Comparison of ENCODE assay signal across 16 cellular contexts in genomic region chr2:43026451-43027102, GRCh38.
DNase-seq lines count a peak whose midpoint lies in the region; ATAC-seq, FAIRE-seq and TF ChIP-seq lines count a peak whose summit lies in the region.
"Had no signal": no experiment of that assay in that cellular context is flagged by ENCODE, and none has a peak within 500 bp of the region (broad histone marks: within the 10 kb centered on the region; RNA-seq: fewer than 3 reads in every experiment).

No MANE protein-coding gene starts in this region.

- TF ChIP-seq CTCF in RWPE1 (conservative IDR thresholded peaks at IDR 0.05; ENCODE audit: low read depth) (no peak), neural crest cell (conservative IDR thresholded peaks at IDR 0.05) (no peak), thyroid gland (IDR thresholded peaks at IDR 0.05) (no peak)

- peaks cover 6% of the 10 kb centered on the region for H3K36me3 Mint-ChIP-seq in neural crest cell (ENCODE audit: low read depth)

- H3K4me1 ChIP-seq in thyroid gland: peaks cover 0 to 10% of the 10 kb centered on the region in 2 donors

- no peaks in the 10 kb centered on the region for H3K9me3 Mint-ChIP-seq in neural crest cell

- 32 to 56% methylated on average over 15 to 17 of the region's 17 CpGs for WGBS in thyroid gland, 2 donors

- H3K4me3 ChIP-seq in thyroid gland (replicated peaks in 1 of 3): no peak overlapping the region
- H3K4me3 ChIP-seq: upper lobe of right lung had no signal

- peak overlapping the region; percentile 59 for H3K27ac Mint-ChIP-seq in neural crest cell (ENCODE audit: unreplicated experiment)
- H3K27ac Mint-ChIP-seq: progenitor cell of endocrine pancreas had no signal

- H3K4me3 Mint-ChIP-seq in neural crest cell: no peak overlapping the region
- H3K4me3 Mint-ChIP-seq: effector memory CD8-positive, alpha-beta T cell had no signal

- CTCF ChIA-PET in RWPE1 (lab: Yijun Ruan, JAX): no interaction called here

- DNase-seq in RWPE1 (ENCODE audit: low spot score) (no peak), left cardiac atrium (no peak), neural crest cell (ENCODE audit: low read depth, low spot score) (no peak), thyroid gland (peak; percentile 68 to 72), urothelium cell line (ENCODE audit: low spot score) (no peak), activated T-cell treated with anti-CD3 and anti-CD28 coated beads for 4 hours (no peak)
- DNase-seq: activated naive CD4-positive, alpha-beta T cell treated with Interleukin-2 at 50 U/mL for 16 hours; BE2C; effector memory CD8-positive, alpha-beta T cell; NCI-H2081 treated with DMSO at 0.1 percent for 48 hours; SW 1271; upper lobe of right lung had no signal

- no peaks in the 10 kb centered on the region for H3K27me3 Mint-ChIP-seq in neural crest cell (ENCODE audit: low read depth)
- H3K27me3 Mint-ChIP-seq: progenitor cell of endocrine pancreas had no signal

- FAIRE-seq in urothelium cell line (lab: Jason Lieb, UNC): no peak
- FAIRE-seq: bronchial epithelial cell, H54 had no signal

- intact Hi-C loops in left cardiac atrium (cut with DNase I): loop anchor here (10.0 kb wide), 2 partner anchors 58 to 188 kb away; no protein-coding TSS in a partner anchor
- intact Hi-C loops in thyroid gland (cut with DNase I): loop anchor here (5.0 to 10.0 kb wide), 2 partner anchors 206 to 458 kb away; no protein-coding TSS in a partner anchor

- H3K36me3 ChIP-seq in thyroid gland: no peaks in the 10 kb centered on the region
- H3K36me3 ChIP-seq: BE2C, upper lobe of right lung had no signal

- peaks cover 56% of the 10 kb centered on the region for H3K4me1 Mint-ChIP-seq in neural crest cell

- H3K9me3 ChIP-seq in thyroid gland: no peaks in the 10 kb centered on the region
- H3K9me3 ChIP-seq: BE2C, upper lobe of right lung had no signal

- ATAC-seq in left cardiac atrium: peak; percentile 18 to 25
- no peak for ATAC-seq in GM19351 (IDR thresholded peaks at IDR 0.05; ENCODE audit: unreplicated experiment)
- ATAC-seq: effector memory CD8-positive, alpha-beta T cell had no signal

- POLR2A ChIA-PET in RWPE1 (lab: Yijun Ruan, JAX; ENCODE audit: low non-redundant PET): interaction anchor here (1.5 kb wide), 1 partner anchor 8 kb away, joined by 3 read pairs; no protein-coding TSS in a partner anchor

- H3K27ac ChIP-seq in RWPE1 (peak overlapping the region; percentile 24), thyroid gland (peak overlapping the region in 2 of 3 donors; percentile 22 to 58)
- H3K27ac ChIP-seq: upper lobe of right lung had no signal

- no peaks in the 10 kb centered on the region for H3K27me3 ChIP-seq in thyroid gland
- H3K27me3 ChIP-seq: BE2C, upper lobe of right lung had no signal

- no peak for TF ChIP-seq POLR2A in thyroid gland (IDR thresholded peaks at IDR 0.05)

Comparison
In these comparisons a context has a peak if more than half of its experiments do, and no peak if none do; other contexts are left out.
1. DNase-seq: peak in thyroid gland (2 of 2); none in RWPE1 (single experiment), left cardiac atrium (single experiment), neural crest cell (single experiment), urothelium cell line (single experiment) and activated T-cell treated with anti-CD3 and anti-CD28 coated beads for 4 hours (single experiment).